Comparison of ENCODE assay signal across 10 cellular contexts in the genomic region with DNA sequence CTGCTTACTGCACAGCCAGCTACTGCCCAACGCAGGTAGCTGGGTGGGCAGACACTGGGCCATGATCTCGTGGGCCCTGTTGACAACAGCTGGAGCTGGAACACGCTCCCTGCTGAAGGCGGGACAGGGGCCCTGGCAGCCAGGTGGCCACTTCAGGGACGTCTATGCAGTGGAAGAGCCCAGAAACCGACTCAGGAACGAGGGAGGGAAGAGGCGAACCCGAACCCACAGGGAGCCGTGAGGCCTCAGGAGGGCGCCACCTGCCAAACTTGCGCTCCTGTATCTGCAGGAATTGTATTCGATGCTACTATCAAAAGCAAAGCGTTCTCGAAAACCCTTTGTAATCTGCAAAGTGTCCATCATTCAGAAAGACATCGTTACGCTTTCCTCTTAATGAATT.
DNase-seq lines count a peak whose midpoint lies in the region; ATAC-seq, FAIRE-seq and TF ChIP-seq lines count a peak whose summit lies in the region.
"Had no signal": no experiment of that assay in that cellular context is flagged by ENCODE, and none has a peak within 500 bp of the region (broad histone marks: within the 10 kb centered on the region; RNA-seq: fewer than 3 reads in every experiment).

No MANE protein-coding gene starts in this region.

- dilution Hi-C loops in keratinocyte (cut with MboI; ENCODE audit: extremely low pct_ligation_motif_present, low sequenced_read_pairs) = no loop called here

- intact Hi-C loops in PC-3 (cut with micrococcal nuclease) = no loop called here
- intact Hi-C loops in transverse colon (cut with DNase I; ENCODE audit: low total_unique reads) = no loop called here

- 89% methylated on average over 17 of the region's 17 CpGs; no CpG with 5 or more reads in 1 of the 2 donors for WGBS in transverse colon (ENCODE audit: low coverage in 1 of 2), 2 donors

- H3K4me3 ChIP-seq in AG04450 (ENCODE audit: low read depth, low read length) (no peak overlapping the region), PC-3 (ENCODE audit: low read length) (no peak overlapping the region), keratinocyte (ENCODE audit: control insufficient read depth in 2 of 3, extremely low read depth in 1 of 3, insufficient read depth in 2 of 3, low read depth in 1 of 3, low read length in 3 of 3) (no peak overlapping the region), transverse colon (no peak overlapping the region)
- H3K4me3 ChIP-seq: esophagus muscularis mucosa had no signal

- BruUV-seq in PC-3 (replicated peaks; lab: Mats Ljungman, UMichigan) = no TSS peak

- no peaks in the 10 kb centered on the region for H3K9me1 ChIP-seq in keratinocyte (ENCODE audit: control insufficient read depth, extremely low read depth, insufficient read depth, low read length)

- DNase-seq in AG04450 (ENCODE audit: low read depth, low spot score) = no peak
- DNase-seq in GM10248 (ENCODE audit: extremely low spot score) = no peak
- no peak for DNase-seq in PC-3
- no peak for DNase-seq in keratinocyte (ENCODE audit: low read depth, low spot score)
- DNase-seq in SKM-1 (lab: John Stamatoyannopoulos, UW; ENCODE audit: unreplicated experiment) = no peak
- no peak for DNase-seq in transverse colon
- no peak for DNase-seq in germinal center (ENCODE audit: low spot score)
- DNase-seq: OCI-M1 had no signal

- H3K9me3 ChIP-seq in AG04450 (ENCODE audit: control insufficient read depth, insufficient read depth, low read length) = peaks cover 14% of the 10 kb centered on the region
- no peaks in the 10 kb centered on the region for H3K9me3 ChIP-seq in PC-3 (ENCODE audit: low read length)
- peaks cover 7% of the 10 kb centered on the region for H3K9me3 ChIP-seq in keratinocyte (ENCODE audit: control insufficient read depth, low read depth, low read length)
- H3K9me3 ChIP-seq in transverse colon = no peaks in the 10 kb centered on the region
- H3K9me3 ChIP-seq: esophagus muscularis mucosa had no signal

- H2AFZ ChIP-seq in PC-3 (ENCODE audit: low read length) (no peak overlapping the region), keratinocyte (ENCODE audit: control insufficient read depth, low read length) (no peak overlapping the region)

- no peak overlapping the region for H3K4me2 ChIP-seq in PC-3 (ENCODE audit: low read length)
- H3K4me2 ChIP-seq in keratinocyte (ENCODE audit: control insufficient read depth, extremely low read depth, insufficient read depth, low read depth, low read length) = no peak overlapping the region

- H3K27ac ChIP-seq in AG04450 (ENCODE audit: low read depth, low read length) (no peak overlapping the region), PC-3 (ENCODE audit: low read length) (no peak overlapping the region), keratinocyte (ENCODE audit: control insufficient read depth, insufficient read depth, low read length) (no peak overlapping the region), transverse colon (no peak overlapping the region)
- H3K27ac ChIP-seq: esophagus muscularis mucosa had no signal

- no peaks in the 10 kb centered on the region for H4K20me1 ChIP-seq in PC-3 (ENCODE audit: low read length)
- no peaks in the 10 kb centered on the region for H4K20me1 ChIP-seq in keratinocyte (ENCODE audit: control insufficient read depth, extremely low read depth, insufficient read depth, low read length)

- no peaks in the 10 kb centered on the region for H3K9me2 ChIP-seq in PC-3 (replicated peaks; ENCODE audit: low read length)

- H3F3A ChIP-seq in PC-3 (ENCODE audit: low read length, unreplicated experiment) = no peaks in the 10 kb centered on the region

- no peak for FAIRE-seq in keratinocyte (lab: Jason Lieb, UNC)

- POLR2A ChIA-PET in AG04450 (lab: Yijun Ruan, JAX) = no interaction called here
- POLR2A ChIA-PET in GM10248 (lab: Yijun Ruan, JAX) = no interaction called here
- POLR2A ChIA-PET in PC-3 (lab: Charles Lee; ENCODE audit: unreplicated experiment) = no interaction called here

- no peak for TF ChIP-seq POLR2A in transverse colon (IDR thresholded peaks at IDR 0.05)

- ATAC-seq in PC-3 = no peak
- no peak for ATAC-seq in HG02610 (IDR thresholded peaks at IDR 0.05; ENCODE audit: unreplicated experiment)

- TF ChIP-seq CTCF in AG04450 (IDR thresholded peaks at IDR 0.05; ENCODE audit: low read depth, low read length) (peak; percentile 16; the same call in 1 of the 2 replicates), GM10248 (IDR thresholded peaks at IDR 0.05; ENCODE audit: control extremely low read depth, extremely low read depth, low read depth, missing control alignments) (peak; percentile 15), PC-3 (conservative IDR thresholded peaks at IDR 0.05; ENCODE audit: low read depth, low read length) (peak; percentile 45; the same call in 1 of the 2 replicates), keratinocyte (optimal IDR thresholded peaks at IDR 0.05 in 1 of 3, IDR thresholded peaks at IDR 0.05 in 1 of 3, conservative IDR thresholded peaks at IDR 0.05 in 1 of 3; ENCODE audit: extremely low read depth in 1 of 3, insufficient read depth in 2 of 3, low read length in 3 of 3) (peak in 2 of 3 experiments; percentile 9 to 26), transverse colon (IDR thresholded peaks at IDR 0.05) (no peak)

- H3K4me1 ChIP-seq in PC-3 (ENCODE audit: insufficient read depth, low read length) (no peaks in the 10 kb centered on the region), keratinocyte (ENCODE audit: control insufficient read depth, extremely low read depth, insufficient read depth, low read length) (no peaks in the 10 kb centered on the region), transverse colon (no peaks in the 10 kb centered on the region)
- H3K4me1 ChIP-seq: esophagus muscularis mucosa had no signal

- H3K9ac ChIP-seq in PC-3 (ENCODE audit: low read length) (no peak overlapping the region), keratinocyte (ENCODE audit: control insufficient read depth, extremely low read depth, insufficient read depth, low read length) (no peak overlapping the region)

- H3K36me3 ChIP-seq in PC-3 (ENCODE audit: low read depth, low read length) = no peaks in the 10 kb centered on the region
- peaks cover 0 to 2% of the 10 kb centered on the region in 2 experiments for H3K36me3 ChIP-seq in keratinocyte (ENCODE audit: control insufficient read depth in 2 of 2, extremely low read depth in 1 of 2, insufficient read depth in 2 of 2, low read length in 2 of 2)
- no peaks in the 10 kb centered on the region for H3K36me3 ChIP-seq in transverse colon

- in situ Hi-C loops in transverse colon (cut with MboI; ENCODE audit: low pct_ligation_motif_present in 1 of 4, low pct_unique_long_range_greater_than_20kb in 1 of 4, low sequenced_read_pairs in 3 of 4) = no loop called here

- H3K27me3 ChIP-seq in AG04450 (ENCODE audit: control insufficient read depth, insufficient read depth, low read length) (no peaks in the 10 kb centered on the region), PC-3 (ENCODE audit: low read length) (no peaks in the 10 kb centered on the region), keratinocyte (ENCODE audit: control insufficient read depth, extremely low read depth, insufficient read depth, low read length) (no peaks in the 10 kb centered on the region), transverse colon (no peaks in the 10 kb centered on the region)
- H3K27me3 ChIP-seq: esophagus muscularis mucosa had no signal

- CTCF ChIA-PET in AG04450 (lab: Charles Lee) = interaction anchor here (0.6 kb wide), 1 partner anchor 712 kb away, joined by 3 read pairs; no protein-coding TSS in a partner anchor
- CTCF ChIA-PET in GM10248 (lab: Yijun Ruan, JAX) = interaction anchor here (1.7 to 3.4 kb wide), 2 partner anchors 10 to 127 kb away, joined by 4 to 12 read pairs; no protein-coding TSS in a partner anchor
- CTCF ChIA-PET in PC-3 (lab: Charles Lee) = no interaction called here

- no peaks in the 10 kb centered on the region for H3K79me2 ChIP-seq in PC-3 (ENCODE audit: low read length)
- peaks cover 2% of the 10 kb centered on the region for H3K79me2 ChIP-seq in keratinocyte (ENCODE audit: control insufficient read depth, insufficient read depth, low read length)

- TF ChIP-seq EP300 in transverse colon (IDR thresholded peaks at IDR 0.05; ENCODE audit: low read depth) = no peak

Comparison
In these comparisons a context has a peak if more than half of its experiments do, and no peak if none do; other contexts are left out.
1. CTCF ChIP-seq: peak in AG04450 (single experiment), GM10248 (single experiment), PC-3 (single experiment) and keratinocyte (2 of 3); none in transverse colon (0 of 5).